In genomic region chr5:157778121-157778805, GRCh38 we compare ENCODE assay signal across 13 cellular contexts. TPM values are rescaled to one million over a fixed set of nuclear protein-coding genes. Genes with fewer than 3 reads are reported as not detected.
DNase-seq lines count a peak whose midpoint lies in the region; ATAC-seq, FAIRE-seq and TF ChIP-seq lines count a peak whose summit lies in the region.
"Had no signal": no experiment of that assay in that cellular context is flagged by ENCODE, and none has a peak within 500 bp of the region (broad histone marks: within the 10 kb centered on the region; RNA-seq: fewer than 3 reads in every experiment).

No MANE protein-coding gene starts in this region.

- H3K36me3 Mint-ChIP-seq in activated CD4-positive, alpha-beta T cell treated with anti-CD3 and anti-CD28 coated beads for 36 hours (ENCODE audit: low read depth): no peaks in the 10 kb centered on the region

- no peak overlapping the region for H3K4me3 Mint-ChIP-seq in activated CD4-positive, alpha-beta T cell treated with anti-CD3 and anti-CD28 coated beads for 36 hours
- H3K4me3 Mint-ChIP-seq: stimulated activated naive CD8-positive, alpha-beta T cell treated with anti-CD3 and anti-CD28 coated beads, Interleukin-15, Interleukin-2, amounts not matched to agents 100 ng/mL and 50 ng/mL, for 24 hours had no signal

- peaks cover 1% of the 10 kb centered on the region for H3K27me3 Mint-ChIP-seq in activated CD4-positive, alpha-beta T cell treated with anti-CD3 and anti-CD28 coated beads for 36 hours
- H3K27me3 Mint-ChIP-seq: stimulated activated naive CD8-positive, alpha-beta T cell treated with anti-CD3 and anti-CD28 coated beads, Interleukin-15, Interleukin-2, amounts not matched to agents 100 ng/mL and 50 ng/mL, for 24 hours had no signal

- H3K4me3 ChIP-seq in right lobe of liver (no peak overlapping the region), heart left ventricle (no peak overlapping the region)
- H3K4me3 ChIP-seq: heart right ventricle had no signal

- TF ChIP-seq CTCF in right lobe of liver (IDR thresholded peaks at IDR 0.05): no peak
- TF ChIP-seq CTCF in heart left ventricle (IDR thresholded peaks at IDR 0.05): no peak

- ATAC-seq in right lobe of liver: peak in 2 of 4 donors; percentile 25 to 33
- no peak for ATAC-seq in activated CD4-positive, alpha-beta T cell treated with anti-CD3 and anti-CD28 coated beads for 36 hours
- no peak for ATAC-seq in heart left ventricle
- ATAC-seq: heart right ventricle had no signal

- WGBS in right lobe of liver (ENCODE audit: insufficient coverage, low coverage, low lambda C conversion rate, missing lambda C conversion rate): 66% methylated on average over 7 of the region's 8 CpGs
- WGBS in heart left ventricle, 4 donors: 70 to 72% (median 71%) methylated on average over 8 of the region's 8 CpGs

- no peaks in the 10 kb centered on the region for H3K9me3 Mint-ChIP-seq in activated CD4-positive, alpha-beta T cell treated with anti-CD3 and anti-CD28 coated beads for 36 hours (ENCODE audit: low read depth)
- H3K9me3 Mint-ChIP-seq: stimulated activated naive CD8-positive, alpha-beta T cell treated with anti-CD3 and anti-CD28 coated beads, Interleukin-15, Interleukin-2, amounts not matched to agents 100 ng/mL and 50 ng/mL, for 24 hours had no signal

- no peaks in the 10 kb centered on the region for H3K4me1 Mint-ChIP-seq in activated CD4-positive, alpha-beta T cell treated with anti-CD3 and anti-CD28 coated beads for 36 hours

- no peak for FAIRE-seq in GM19239 (lab: Jason Lieb, UNC)

- H3K4me1 ChIP-seq in right lobe of liver: no peaks in the 10 kb centered on the region
- no peaks in the 10 kb centered on the region for H3K4me1 ChIP-seq in heart left ventricle
- H3K4me1 ChIP-seq: heart right ventricle had no signal

- H3K27ac ChIP-seq in right lobe of liver: no peak overlapping the region
- no peak overlapping the region for H3K27ac ChIP-seq in heart left ventricle
- H3K27ac ChIP-seq: brain microvascular endothelial cell, heart right ventricle had no signal

- H3K36me3 ChIP-seq in right lobe of liver (no peaks in the 10 kb centered on the region), heart left ventricle (peaks cover 0 to 5% (median 0%) of the 10 kb centered on the region in 9 donors)
- H3K36me3 ChIP-seq: brain microvascular endothelial cell had no signal

- TF ChIP-seq POLR2A in right lobe of liver (IDR thresholded peaks at IDR 0.05) (no peak), heart left ventricle (IDR thresholded peaks at IDR 0.05) (no peak)

- no peaks in the 10 kb centered on the region for H3K9me3 ChIP-seq in right lobe of liver
- no peaks in the 10 kb centered on the region for H3K9me3 ChIP-seq in heart left ventricle
- H3K9me3 ChIP-seq: heart right ventricle had no signal

- DNase-seq in Daoy (ENCODE audit: low read depth) (peak; percentile 63), NCI-H2029 treated with DMSO at 0.1 percent for 48 hours (lab: John Stamatoyannopoulos, UW) (peak; percentile 87), amniotic epithelial cell (ENCODE audit: low read depth) (peak; percentile 29), right lobe of liver (peak in 2 of 3 donors; percentile 41 to 50), SW 1271 (lab: John Stamatoyannopoulos, UW) (no peak), GM19239 (ENCODE audit: insufficient read length, low spot score) (no peak), heart left ventricle (no peak)
- DNase-seq in activated CD4-positive, alpha-beta T cell treated with anti-CD3 and anti-CD28 coated beads for 36 hours: no peak
- DNase-seq: brain microvascular endothelial cell; heart right ventricle; SIG-M5; stimulated activated CD4-positive, alpha-beta T cell treated with anti-CD3 and anti-CD28 coated beads, Interleukin-12 subunit alpha, Interleukin-12 subunit beta, amount 100 ng/mL, for 4 hours had no signal

- H3K27ac Mint-ChIP-seq in activated CD4-positive, alpha-beta T cell treated with anti-CD3 and anti-CD28 coated beads for 36 hours: no peak overlapping the region
- H3K27ac Mint-ChIP-seq: stimulated activated naive CD8-positive, alpha-beta T cell treated with anti-CD3 and anti-CD28 coated beads, Interleukin-15, Interleukin-2, amounts not matched to agents 100 ng/mL and 50 ng/mL, for 24 hours had no signal

- CTCF ChIA-PET in activated CD4-positive, alpha-beta T cell treated with anti-CD3 and anti-CD28 coated beads for 36 hours (lab: Charles Lee): no interaction called here

- POLR2A ChIA-PET in activated CD4-positive, alpha-beta T cell treated with anti-CD3 and anti-CD28 coated beads for 36 hours (lab: Charles Lee): no interaction called here

- intact Hi-C loops in right lobe of liver (cut with DNase I) (no loop called here), heart left ventricle (cut with DNase I) (no loop called here)
- intact Hi-C loops in activated CD4-positive, alpha-beta T cell treated with anti-CD3 and anti-CD28 coated beads for 36 hours (cut with DNase I, micrococcal nuclease): loop anchor here in 1 of 2 experiments (10.0 kb wide), 1 partner anchor 1883 kb away; no protein-coding TSS in a partner anchor

- H3K27me3 ChIP-seq in right lobe of liver: no peaks in the 10 kb centered on the region
- H3K27me3 ChIP-seq in heart left ventricle: no peaks in the 10 kb centered on the region
- H3K27me3 ChIP-seq: brain microvascular endothelial cell, heart right ventricle had no signal

RNA-seq across cellular contexts. Expression of gene LSM11, which starts 34.8 kb away (rescaled TPM):
- total RNA-seq in Daoy (2014; rRNA removed; shearing (Covaris generic)): 8.2 and 9.0 TPM in 2 replicates
- total RNA-seq in right lobe of liver: 1 to 10 TPM in 3 of 6 experiments, under 1 TPM in 3; 0.75 to 1.5 (median 1.0) TPM
- 1 to 10 TPM; 6.2 to 8.0 TPM for total RNA-seq in activated CD4-positive, alpha-beta T cell treated with anti-CD3 and anti-CD28 coated beads for 36 hours
- total RNA-seq in heart left ventricle: 1 to 10 TPM in 8 of 9 donors, under 1 TPM in 1; 0.97 to 3.1 (median 1.9) TPM
- polyA plus RNA-seq in heart left ventricle: 1 to 10 TPM in 1 of 2 donors, under 1 TPM in 1; 0.42 to 2.9 TPM

RNA-seq across cellular contexts. Expression of gene THG1L, which starts 47.0 kb away (rescaled TPM):
- total RNA-seq in Daoy (2014; rRNA removed; shearing (Covaris generic)): 20.9 and 21.7 TPM in 2 replicates
- total RNA-seq in right lobe of liver (1 to 10 TPM; 3.3 to 7.8 (median 5.5) TPM), heart left ventricle (1 to 10 TPM; 3.7 to 8.5 (median 5.0) TPM)
- total RNA-seq in activated CD4-positive, alpha-beta T cell treated with anti-CD3 and anti-CD28 coated beads for 36 hours: 10 to 100 TPM; 29.9 to 33.8 TPM
- polyA plus RNA-seq in heart left ventricle: 1 to 10 TPM; 5.4 to 7.5 TPM

Comparison
In these comparisons a context has a peak if more than half of its experiments do, and no peak if none do; other contexts are left out.
1. DNase-seq: peak in Daoy (single experiment), NCI-H2029 treated with DMSO at 0.1 percent for 48 hours (single experiment), amniotic epithelial cell (single experiment) and right lobe of liver (2 of 3); none in SW 1271 (0 of 2), activated CD4-positive, alpha-beta T cell treated with anti-CD3 and anti-CD28 coated beads for 36 hours (single experiment), GM19239 (single experiment) and heart left ventricle (0 of 5).